17 cellular contexts compared by ENCODE assay signal in genomic region chr22:46359362-46359761, GRCh38. TPM values are rescaled to one million over a fixed set of nuclear protein-coding genes. Genes with fewer than 3 reads are reported as not detected.
DNase-seq lines count a peak whose midpoint lies in the region; ATAC-seq, FAIRE-seq and TF ChIP-seq lines count a peak whose summit lies in the region.
"Had no signal": no experiment of that assay in that cellular context is flagged by ENCODE, and none has a peak within 500 bp of the region (broad histone marks: within the 10 kb centered on the region; RNA-seq: fewer than 3 reads in every experiment).

No MANE protein-coding gene starts in this region.

- H3K79me2 ChIP-seq in GM23338 (replicated peaks; ENCODE audit: insufficient read depth): no peaks in the 10 kb centered on the region

- H3K4me1 Mint-ChIP-seq in GM23338: no peaks in the 10 kb centered on the region; the same call in 1 of the 3 replicates
- H3K4me1 Mint-ChIP-seq in stimulated activated memory B cell treated with anti-CD40 and anti-IgM and Interleukin-4, amounts not matched to agents 10 μg/mL and 1 μg/mL and 100 μg/mL, for 72 hours: peaks cover 27% of the 10 kb centered on the region
- no peaks in the 10 kb centered on the region for H3K4me1 Mint-ChIP-seq in activated T-helper 2 cell treated with anti-CD3 and anti-CD28 coated beads, Interferon-gamma antibody, Interleukin-2, Interleukin-4, amounts not matched to agents 10 μg/mL and 5 μg/mL and 100 μg/mL, durations not matched to agents 14 hours and 24 hours and 36 hours (ENCODE audit: low read depth)
- H3K4me1 Mint-ChIP-seq: CD14-positive monocyte had no signal

- no peaks in the 10 kb centered on the region for H3K9me2 ChIP-seq in GM23338 (ENCODE audit: insufficient read depth)

- CTCF ChIA-PET in RWPE1 (lab: Yijun Ruan, JAX): no interaction called here

- H4K20me1 ChIP-seq in GM23338 (replicated peaks; ENCODE audit: insufficient read depth): peaks cover 9% of the 10 kb centered on the region

- H3K9me3 ChIP-seq in kidney (ENCODE audit: control insufficient read depth in 1 of 2, low read length in 2 of 2): no peaks in the 10 kb centered on the region
- H3K9me3 ChIP-seq: A549 had no signal

- H3F3A ChIP-seq in GM23338 (replicated peaks; ENCODE audit: low read depth): peaks cover 4% of the 10 kb centered on the region; the same call in 1 of the 2 replicates

- H3K4me2 ChIP-seq in GM23338: no peak overlapping the region
- H3K4me2 ChIP-seq: A549 had no signal

- H3K27me3 Mint-ChIP-seq in GM23338 (ENCODE audit: insufficient read depth, low read depth, poor library complexity): peaks cover 8% of the 10 kb centered on the region
- no peaks in the 10 kb centered on the region for H3K27me3 Mint-ChIP-seq in stimulated activated memory B cell treated with anti-CD40 and anti-IgM and Interleukin-4, amounts not matched to agents 10 μg/mL and 1 μg/mL and 100 μg/mL, for 72 hours
- H3K27me3 Mint-ChIP-seq in activated T-helper 2 cell treated with anti-CD3 and anti-CD28 coated beads, Interferon-gamma antibody, Interleukin-2, Interleukin-4, amounts not matched to agents 10 μg/mL and 5 μg/mL and 100 μg/mL, durations not matched to agents 14 hours and 24 hours and 36 hours (ENCODE audit: low read depth): no peaks in the 10 kb centered on the region

- H3K4me1 ChIP-seq in GM23338 (ENCODE audit: insufficient read depth) (no peaks in the 10 kb centered on the region), kidney (ENCODE audit: control insufficient read depth in 1 of 2, insufficient read depth in 1 of 2, low read depth in 1 of 2, low read length in 2 of 2) (peaks cover 3% of the 10 kb centered on the region in 2 donors)

- H3K27ac Mint-ChIP-seq in GM23338: no peak overlapping the region
- peak overlapping the region; percentile 61 for H3K27ac Mint-ChIP-seq in stimulated activated memory B cell treated with anti-CD40 and anti-IgM and Interleukin-4, amounts not matched to agents 10 μg/mL and 1 μg/mL and 100 μg/mL, for 72 hours
- H3K27ac Mint-ChIP-seq in activated T-helper 2 cell treated with anti-CD3 and anti-CD28 coated beads, Interferon-gamma antibody, Interleukin-2, Interleukin-4, amounts not matched to agents 10 μg/mL and 5 μg/mL and 100 μg/mL, durations not matched to agents 14 hours and 24 hours and 36 hours: no peak overlapping the region
- H3K27ac Mint-ChIP-seq: CD8-positive, alpha-beta T cell; HFFc6 had no signal

- H3K36me3 ChIP-seq in GM23338 (ENCODE audit: insufficient read depth): peaks cover 3% of the 10 kb centered on the region; the same call in 1 of the 2 replicates
- H3K36me3 ChIP-seq in kidney (ENCODE audit: control insufficient read depth in 1 of 2, insufficient read depth in 2 of 2, low read length in 2 of 2): peaks cover 7 to 12% of the 10 kb centered on the region in 2 donors

- ATAC-seq in GM23338: no peak
- no peak for ATAC-seq in stimulated activated memory B cell treated with anti-CD40 and anti-IgM and Interleukin-4, amounts not matched to agents 10 μg/mL and 1 μg/mL and 100 μg/mL, for 72 hours
- ATAC-seq: A549; CD8-positive, alpha-beta T cell had no signal

- H3K27ac ChIP-seq in GM23338 (ENCODE audit: low read depth) (0 out of 2 replicates have a peak overlapping the region, but pooled peaks have one; percentile 19), RWPE1 (peak overlapping the region; percentile 81), kidney (ENCODE audit: low read depth in 2 of 2, low read length in 2 of 2) (no peak overlapping the region), coronary artery (no peak overlapping the region)
- H3K27ac ChIP-seq: A549, HL-60 had no signal

- FAIRE-seq in kidney (lab: Jason Lieb, UNC): no peak
- FAIRE-seq: A549, GM12892 had no signal

- H3K27me3 ChIP-seq in GM23338 (ENCODE audit: insufficient read depth): no peaks in the 10 kb centered on the region

- no peak overlapping the region for H3K9ac ChIP-seq in kidney (ENCODE audit: low read length in 2 of 2)

- no peak overlapping the region for H2AFZ ChIP-seq in GM23338

- DNase-seq in GM23338 (ENCODE audit: low spot score) (no peak), RWPE1 (ENCODE audit: low spot score) (no peak), kidney (peak; percentile 73), kidney tubule cell (ENCODE audit: low spot score) (no peak), coronary artery (ENCODE audit: low spot score) (no peak)
- DNase-seq in activated T-helper 2 cell treated with anti-CD3 and anti-CD28 coated beads, Interferon-gamma antibody, Interleukin-2, Interleukin-4, amounts not matched to agents 10 μg/mL and 5 μg/mL and 100 μg/mL, durations not matched to agents 14 hours and 24 hours and 36 hours (ENCODE audit: low spot score): no peak
- DNase-seq: CD8-positive, alpha-beta T cell; COR-L47; DND-41; GDM1; HCEC 1CT; HFFc6 had no signal

- intact Hi-C loops in kidney (cut with DNase I): loop anchor here (5.0 kb wide), 1 partner anchor 183 kb away; no protein-coding TSS in a partner anchor
- intact Hi-C loops in activated T-helper 2 cell treated with anti-CD3 and anti-CD28 coated beads, Interferon-gamma antibody, Interleukin-2, Interleukin-4, amounts not matched to agents 10 μg/mL and 5 μg/mL and 100 μg/mL, durations not matched to agents 14 hours and 24 hours and 36 hours (cut with micrococcal nuclease): no loop called here

- peaks cover 32% of the 10 kb centered on the region for H3K36me3 Mint-ChIP-seq in GM23338 (ENCODE audit: low read depth)
- H3K36me3 Mint-ChIP-seq in stimulated activated memory B cell treated with anti-CD40 and anti-IgM and Interleukin-4, amounts not matched to agents 10 μg/mL and 1 μg/mL and 100 μg/mL, for 72 hours: peaks cover 64% of the 10 kb centered on the region
- peaks cover 8% of the 10 kb centered on the region for H3K36me3 Mint-ChIP-seq in activated T-helper 2 cell treated with anti-CD3 and anti-CD28 coated beads, Interferon-gamma antibody, Interleukin-2, Interleukin-4, amounts not matched to agents 10 μg/mL and 5 μg/mL and 100 μg/mL, durations not matched to agents 14 hours and 24 hours and 36 hours (ENCODE audit: low read depth)

- H3K9me3 Mint-ChIP-seq in GM23338: peaks cover 2% of the 10 kb centered on the region; the same call in 1 of the 3 replicates
- H3K9me3 Mint-ChIP-seq in stimulated activated memory B cell treated with anti-CD40 and anti-IgM and Interleukin-4, amounts not matched to agents 10 μg/mL and 1 μg/mL and 100 μg/mL, for 72 hours: no peaks in the 10 kb centered on the region
- no peaks in the 10 kb centered on the region for H3K9me3 Mint-ChIP-seq in activated T-helper 2 cell treated with anti-CD3 and anti-CD28 coated beads, Interferon-gamma antibody, Interleukin-2, Interleukin-4, amounts not matched to agents 10 μg/mL and 5 μg/mL and 100 μg/mL, durations not matched to agents 14 hours and 24 hours and 36 hours
- H3K9me3 Mint-ChIP-seq: HFFc6 had no signal

- H3K4me3 Mint-ChIP-seq in GM23338: no peak overlapping the region
- H3K4me3 Mint-ChIP-seq in stimulated activated memory B cell treated with anti-CD40 and anti-IgM and Interleukin-4, amounts not matched to agents 10 μg/mL and 1 μg/mL and 100 μg/mL, for 72 hours: no peak overlapping the region
- no peak overlapping the region for H3K4me3 Mint-ChIP-seq in activated T-helper 2 cell treated with anti-CD3 and anti-CD28 coated beads, Interferon-gamma antibody, Interleukin-2, Interleukin-4, amounts not matched to agents 10 μg/mL and 5 μg/mL and 100 μg/mL, durations not matched to agents 14 hours and 24 hours and 36 hours (ENCODE audit: low read depth)
- H3K4me3 Mint-ChIP-seq: CD14-positive monocyte; CD8-positive, alpha-beta T cell; HFFc6 had no signal

- H3K4me3 ChIP-seq in GM23338: no peak overlapping the region
- no peak overlapping the region for H3K4me3 ChIP-seq in kidney (ENCODE audit: low read length in 2 of 2)
- H3K4me3 ChIP-seq in coronary artery: no peak overlapping the region
- H3K4me3 ChIP-seq: A549 had no signal

- TF ChIP-seq CTCF in GM23338 (conservative IDR thresholded peaks at IDR 0.05; ENCODE audit: low read depth in 2 of 2) (no peak), RWPE1 (conservative IDR thresholded peaks at IDR 0.05; ENCODE audit: low read depth) (no peak), kidney (IDR thresholded peaks at IDR 0.05; ENCODE audit: borderline replicate concordance, extremely low read depth, insufficient read depth) (no peak), coronary artery (IDR thresholded peaks at IDR 0.05) (no peak)

- POLR2A ChIA-PET in RWPE1 (lab: Yijun Ruan, JAX; ENCODE audit: low non-redundant PET): no interaction called here

TF ChIP-seq in GM23338, 12 proteins besides CTCF, POLR2A, EP300 and RAD21 (continues in another document):
- no peak for TF ChIP-seq EZH2 (IDR thresholded peaks at IDR 0.05; ENCODE audit: low read depth, unreplicated experiment)
- TF ChIP-seq EZH2phosphoT487 (IDR thresholded peaks at IDR 0.05; ENCODE audit: unreplicated experiment): no peak
- no peak for TF ChIP-seq CREB1 (CRISPR knock-in tag; IDR thresholded peaks at IDR 0.05; ENCODE audit: low read depth)

RNA-seq across cellular contexts. Expression of gene TRMU, which starts 23.8 kb away (rescaled TPM):
- total RNA-seq in GM23338 (2014; rRNA removed; shearing (Covaris generic)): 58.7 and 70.4 TPM in 2 replicates
- 40.3 and 48.3 TPM in 2 replicates for polyA plus RNA-seq in GM23338 (2016; fragmentation: Nextera tagmentation; extraction: Ambion mirVana)
- 40.5 TPM for total RNA-seq in kidney
- 41.1 TPM for polyA plus RNA-seq in kidney (ENCODE audit: insufficient read depth, low read depth, low replicate concordance)
- 74.1 and 76.0 TPM in 2 replicates for total RNA-seq in activated T-helper 2 cell treated with anti-CD3 and anti-CD28 coated beads, Interferon-gamma antibody, Interleukin-2, Interleukin-4, amounts not matched to agents 10 μg/mL and 5 μg/mL and 100 μg/mL, durations not matched to agents 14 hours and 24 hours and 36 hours

Comparison
In these comparisons a context has a peak if more than half of its experiments do, and no peak if none do; other contexts are left out.
1. H3K27ac ChIP-seq: peak in GM23338 (single experiment) and RWPE1 (single experiment); none in kidney (0 of 2) and coronary artery (0 of 2).